Comparison of ENCODE assay signal across 6 cellular contexts in genomic region chr7:102439963-102440795, GRCh38. TPM values are rescaled to one million over a fixed set of nuclear protein-coding genes. Genes with fewer than 3 reads are reported as not detected.
DNase-seq lines count a peak whose midpoint lies in the region.

No MANE protein-coding gene starts in this region.

- H3K18ac ChIP-seq in mesenchymal stem cell (ENCODE audit: low read depth in 1 of 2, low read length in 2 of 2): peak overlapping the region; percentile 70 to 82

- peak overlapping the region; percentile 38 for H3K4me2 ChIP-seq in mesenchymal stem cell (ENCODE audit: low read length, poor library complexity, severe bottlenecking)

- H3K27ac ChIP-seq in mesenchymal stem cell (ENCODE audit: low read length, poor library complexity, severe bottlenecking): peak overlapping the region; percentile 62

- no peak overlapping the region for H3K14ac ChIP-seq in mesenchymal stem cell (ENCODE audit: low read length in 2 of 2)

- H3K4ac ChIP-seq in mesenchymal stem cell (ENCODE audit: low read depth in 1 of 2, low read length in 2 of 2): peak overlapping the region in 1 of 2 experiments; percentile 70

- 40% methylated on average over 16 of the region's 17 CpGs for WGBS in mesenchymal stem cell

- H2AFZ ChIP-seq in mesenchymal stem cell (ENCODE audit: low read depth, low read length): no peak overlapping the region

- peak overlapping the region in 1 of 2 experiments; percentile 33 for H2BK12ac ChIP-seq in mesenchymal stem cell (ENCODE audit: low read length in 2 of 2)

- peaks cover 12% of the 10 kb centered on the region for H3K4me1 ChIP-seq in mesenchymal stem cell (ENCODE audit: control insufficient read depth, insufficient read depth, low read depth, low read length)

- H3K23ac ChIP-seq in mesenchymal stem cell (ENCODE audit: low read length in 2 of 2): no peak overlapping the region

- H3K9me3 ChIP-seq in mesenchymal stem cell (ENCODE audit: control insufficient read depth, low read length): no peaks in the 10 kb centered on the region

- H4K91ac ChIP-seq in mesenchymal stem cell (ENCODE audit: low read length): no peak overlapping the region

- peak overlapping the region; percentile 37 for H4K8ac ChIP-seq in mesenchymal stem cell (ENCODE audit: low read length)

- no peak overlapping the region for H3K9ac ChIP-seq in mesenchymal stem cell (ENCODE audit: low read length)

- DNase-seq in GM04503 (ENCODE audit: low read depth) (peak; percentile 51), amniotic epithelial cell (ENCODE audit: low read depth) (peak; percentile 63), mesenchymal stem cell (peak; percentile 91), NCI-H748 (lab: John Stamatoyannopoulos, UW; ENCODE audit: unreplicated experiment) (no peak), DMS153 (lab: John Stamatoyannopoulos, UW) (no peak)
- DNase-seq in activated naive CD4-positive, alpha-beta T cell (lab: John Stamatoyannopoulos, UW): no peak

- H3K79me1 ChIP-seq in mesenchymal stem cell (replicated peaks; ENCODE audit: low read length, poor library complexity, severe bottlenecking): peaks cover 19% of the 10 kb centered on the region

- peak overlapping the region; percentile 83 for H2AK5ac ChIP-seq in mesenchymal stem cell (ENCODE audit: low read length, severe bottlenecking)

- H3K4me3 ChIP-seq in mesenchymal stem cell (ENCODE audit: insufficient read depth in 1 of 2, low read depth in 1 of 2, low read length in 2 of 2): no peak overlapping the region

- peak overlapping the region; percentile 83 for H2BK120ac ChIP-seq in mesenchymal stem cell (ENCODE audit: low read depth, low read length)

- peaks cover 24 to 36% of the 10 kb centered on the region in 2 experiments for H3K36me3 ChIP-seq in mesenchymal stem cell (ENCODE audit: control insufficient read depth in 1 of 2, insufficient read depth in 2 of 2, low read depth in 1 of 2, low read length in 2 of 2)

- no peak overlapping the region for H2BK15ac ChIP-seq in mesenchymal stem cell (ENCODE audit: low read depth, poor library complexity, severe bottlenecking)

- H3K27me3 ChIP-seq in mesenchymal stem cell (ENCODE audit: control insufficient read depth in 1 of 2, insufficient read depth in 1 of 2, low read length in 2 of 2): no peaks in the 10 kb centered on the region

- peak overlapping the region; percentile 14 for H2BK5ac ChIP-seq in mesenchymal stem cell (ENCODE audit: low read depth, low read length, poor library complexity, severe bottlenecking)

RNA-seq across cellular contexts. Expression of gene ORAI2, which starts 6.8 kb away (rescaled TPM):
- 65.2 TPM for polyA plus RNA-seq in mesenchymal stem cell (2013, experiment 1 of 2)
- 65.3 TPM for polyA plus RNA-seq in mesenchymal stem cell (2013, experiment 2 of 2)

RNA-seq across cellular contexts. Expression of gene ALKBH4, which starts 24.5 kb away (rescaled TPM):
- 9.1 TPM for polyA plus RNA-seq in mesenchymal stem cell (2013, experiment 1 of 2)
- polyA plus RNA-seq in mesenchymal stem cell (2013, experiment 2 of 2): 8.9 TPM

RNA-seq across cellular contexts. Expression of gene LRWD1, which starts 24.6 kb away (rescaled TPM):
- polyA plus RNA-seq in mesenchymal stem cell (2013, experiment 1 of 2): 6.8 TPM
- polyA plus RNA-seq in mesenchymal stem cell (2013, experiment 2 of 2): 7.0 TPM

RNA-seq across cellular contexts. Expression of gene POLR2J, which starts 38.5 kb away (rescaled TPM):
- 127 TPM for polyA plus RNA-seq in mesenchymal stem cell (2013, experiment 1 of 2)
- 125 TPM for polyA plus RNA-seq in mesenchymal stem cell (2013, experiment 2 of 2)

RNA-seq across cellular contexts. Expression of gene PRKRIP1, which starts 44.0 kb away (rescaled TPM):
- 22.0 TPM for polyA plus RNA-seq in mesenchymal stem cell (2013, experiment 1 of 2)
- 20.5 TPM for polyA plus RNA-seq in mesenchymal stem cell (2013, experiment 2 of 2)

Comparison
In these comparisons a context has a peak if more than half of its experiments do, and no peak if none do; other contexts are left out.
1. DNase-seq: peak in GM04503 (single experiment), amniotic epithelial cell (single experiment) and mesenchymal stem cell (single experiment); none in activated naive CD4-positive, alpha-beta T cell (0 of 4), NCI-H748 (single experiment) and DMS153 (single experiment).